Comparison of ENCODE assay signal across 1 cellular context in genomic region chr14:61308701-61309100, GRCh38. TPM values are rescaled to one million over a fixed set of nuclear protein-coding genes. Genes with fewer than 3 reads are reported as not detected.
"Had no signal": no experiment of that assay in that cellular context is flagged by ENCODE, and none has a peak within 500 bp of the region (broad histone marks: within the 10 kb centered on the region; RNA-seq: fewer than 3 reads in every experiment).

No MANE protein-coding gene starts in this region.

RNA-seq across cellular contexts. Expression of gene TMEM30B, which starts 27.6 kb away (rescaled TPM):
- total RNA-seq: fibroblast of villous mesenchyme had no signal
